ENCODE assay signal across 8 cellular contexts in the genomic region with DNA sequence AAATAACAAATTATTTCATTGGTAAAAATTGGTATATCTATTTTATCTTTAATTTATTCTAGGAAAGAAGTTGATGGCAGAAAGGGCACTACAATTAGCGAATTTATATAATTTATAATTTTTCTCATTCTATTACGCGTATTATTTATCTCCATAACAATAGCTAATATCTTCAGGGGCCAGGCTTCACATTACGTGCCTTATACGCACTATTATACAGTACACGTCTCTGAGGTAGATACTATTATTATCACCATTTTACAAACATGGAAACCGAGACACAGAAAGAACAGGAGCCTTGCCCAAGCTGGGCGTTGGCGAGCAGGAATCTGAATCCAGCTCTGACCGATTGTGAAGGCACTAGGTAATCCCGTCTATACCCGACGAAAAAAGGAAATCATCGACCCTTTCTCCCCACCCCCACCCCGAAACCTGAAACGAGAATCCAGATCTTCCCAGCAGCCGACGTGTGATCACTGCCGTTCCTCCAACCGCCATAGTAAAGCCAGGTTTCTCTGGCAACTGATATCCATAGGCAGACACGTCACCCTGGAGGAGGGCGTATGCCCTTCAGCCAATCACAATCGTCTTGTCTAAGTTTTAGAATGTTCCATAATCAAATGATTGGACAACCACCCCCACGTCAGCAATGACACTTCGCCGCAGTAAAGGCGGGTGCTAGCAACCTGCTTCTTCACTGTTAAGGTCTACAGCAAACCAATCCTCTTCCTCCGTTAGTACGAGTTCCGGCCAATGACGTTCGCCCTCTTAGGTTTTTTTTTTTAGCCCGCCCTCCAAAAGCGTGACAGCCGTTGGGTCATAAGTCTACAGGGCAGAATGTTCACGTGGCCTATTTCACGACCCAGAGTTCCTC. TPM values are rescaled to one million over a fixed set of nuclear protein-coding genes. Genes with fewer than 3 reads are reported as not detected.
DNase-seq lines count a peak whose midpoint lies in the region; ATAC-seq and TF ChIP-seq lines count a peak whose summit lies in the region.

A gene with protein sequence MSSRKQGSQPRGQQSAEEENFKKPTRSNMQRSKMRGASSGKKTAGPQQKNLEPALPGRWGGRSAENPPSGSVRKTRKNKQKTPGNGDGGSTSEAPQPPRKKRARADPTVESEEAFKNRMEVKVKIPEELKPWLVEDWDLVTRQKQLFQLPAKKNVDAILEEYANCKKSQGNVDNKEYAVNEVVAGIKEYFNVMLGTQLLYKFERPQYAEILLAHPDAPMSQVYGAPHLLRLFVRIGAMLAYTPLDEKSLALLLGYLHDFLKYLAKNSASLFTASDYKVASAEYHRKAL (minus strand): TSS at position 501 of the 874 bp plus-strand sequence. CDS start 9,672 bp downstream, outside the sequence.

- DNase-seq in AG08395 (ENCODE audit: low spot score) (peak; percentile 82), NCI-H226 (peak; percentile 93), WTC11 (ENCODE audit: low spot score) (peak; percentile 84), inferior parietal cortex (ENCODE audit: extremely low spot score) (peak; percentile 93)
- peak; percentile 93 for DNase-seq in central memory CD4-positive, alpha-beta T cell
- peak; percentile 65 for DNase-seq in stimulated activated CD4-positive, alpha-beta T cell treated with anti-CD3 and anti-CD28 coated beads, Interleukin-12 subunit alpha, Interleukin-12 subunit beta, amount 100 ng/mL, for 4 hours

- peaks cover 28% of the 10 kb centered on the region for H3K36me3 Mint-ChIP-seq in WTC11

- 0 out of 2 replicates have a peak, but pooled peaks cover 4% of the 10 kb centered on the region for H3K4me1 Mint-ChIP-seq in WTC11

- no peak within 1 kb of the TSS for H3K4me3 Mint-ChIP-seq in WTC11

- H3K9me3 Mint-ChIP-seq in WTC11, result no peaks in the 10 kb centered on the region

- TF ChIP-seq CTCF in WTC11 (IDR thresholded peaks at IDR 0.05), result no peak

- ATAC-seq in GM18909 (IDR thresholded peaks at IDR 0.05; ENCODE audit: poor library complexity, unreplicated experiment) (peak; percentile 94), HG03175 (IDR thresholded peaks at IDR 0.05; ENCODE audit: unreplicated experiment) (peak; percentile 91), WTC11 (peak; percentile 94)

- POLR2A ChIA-PET in WTC11 (lab: Charles Lee), result interaction anchor here (0.9 to 1.3 kb wide), 3 partner anchors 12 to 232 kb away, joined by 3 to 5 read pairs (median 3); no protein-coding TSS in a partner anchor

- no peaks in the 10 kb centered on the region for H3K27me3 Mint-ChIP-seq in WTC11 (ENCODE audit: low read depth)

- H3K27ac Mint-ChIP-seq in WTC11, result peak within 1 kb of the TSS; percentile 97

- CTCF ChIA-PET in WTC11 (lab: Charles Lee), result interaction anchor here (0.6 to 1.1 kb wide), 3 partner anchors 56 to 153 kb away, joined by 4 to 9 read pairs (median 4); no protein-coding TSS in a partner anchor

TF ChIP-seq in WTC11, 78 proteins besides CTCF, POLR2A, EP300 and RAD21:
- TF ChIP-seq ZNF232 (CRISPR knock-in tag; IDR thresholded peaks at IDR 0.05) (0 out of 2 replicates have a peak, but pooled peaks have one; percentile 36), SMAD4 (CRISPR knock-in tag; IDR thresholded peaks at IDR 0.05) (no peak), FOXJ3 (CRISPR knock-in tag; IDR thresholded peaks at IDR 0.05; ENCODE audit: borderline replicate concordance) (no peak), CREM (CRISPR knock-in tag; IDR thresholded peaks at IDR 0.05) (peak; percentile 77), TEAD4 (CRISPR knock-in tag; IDR thresholded peaks at IDR 0.05) (no peak), NFYB (CRISPR knock-in tag; conservative IDR thresholded peaks at IDR 0.05; ENCODE audit: low read depth) (peak; percentile 91)
- TF ChIP-seq, protein P1, sequence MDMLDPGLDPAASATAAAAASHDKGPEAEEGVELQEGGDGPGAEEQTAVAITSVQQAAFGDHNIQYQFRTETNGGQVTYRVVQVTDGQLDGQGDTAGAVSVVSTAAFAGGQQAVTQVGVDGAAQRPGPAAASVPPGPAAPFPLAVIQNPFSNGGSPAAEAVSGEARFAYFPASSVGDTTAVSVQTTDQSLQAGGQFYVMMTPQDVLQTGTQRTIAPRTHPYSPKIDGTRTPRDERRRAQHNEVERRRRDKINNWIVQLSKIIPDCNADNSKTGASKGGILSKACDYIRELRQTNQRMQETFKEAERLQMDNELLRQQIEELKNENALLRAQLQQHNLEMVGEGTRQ (CRISPR knock-in tag; IDR thresholded peaks at IDR 0.05), result peak; percentile 68
- TF ChIP-seq, protein P2, sequence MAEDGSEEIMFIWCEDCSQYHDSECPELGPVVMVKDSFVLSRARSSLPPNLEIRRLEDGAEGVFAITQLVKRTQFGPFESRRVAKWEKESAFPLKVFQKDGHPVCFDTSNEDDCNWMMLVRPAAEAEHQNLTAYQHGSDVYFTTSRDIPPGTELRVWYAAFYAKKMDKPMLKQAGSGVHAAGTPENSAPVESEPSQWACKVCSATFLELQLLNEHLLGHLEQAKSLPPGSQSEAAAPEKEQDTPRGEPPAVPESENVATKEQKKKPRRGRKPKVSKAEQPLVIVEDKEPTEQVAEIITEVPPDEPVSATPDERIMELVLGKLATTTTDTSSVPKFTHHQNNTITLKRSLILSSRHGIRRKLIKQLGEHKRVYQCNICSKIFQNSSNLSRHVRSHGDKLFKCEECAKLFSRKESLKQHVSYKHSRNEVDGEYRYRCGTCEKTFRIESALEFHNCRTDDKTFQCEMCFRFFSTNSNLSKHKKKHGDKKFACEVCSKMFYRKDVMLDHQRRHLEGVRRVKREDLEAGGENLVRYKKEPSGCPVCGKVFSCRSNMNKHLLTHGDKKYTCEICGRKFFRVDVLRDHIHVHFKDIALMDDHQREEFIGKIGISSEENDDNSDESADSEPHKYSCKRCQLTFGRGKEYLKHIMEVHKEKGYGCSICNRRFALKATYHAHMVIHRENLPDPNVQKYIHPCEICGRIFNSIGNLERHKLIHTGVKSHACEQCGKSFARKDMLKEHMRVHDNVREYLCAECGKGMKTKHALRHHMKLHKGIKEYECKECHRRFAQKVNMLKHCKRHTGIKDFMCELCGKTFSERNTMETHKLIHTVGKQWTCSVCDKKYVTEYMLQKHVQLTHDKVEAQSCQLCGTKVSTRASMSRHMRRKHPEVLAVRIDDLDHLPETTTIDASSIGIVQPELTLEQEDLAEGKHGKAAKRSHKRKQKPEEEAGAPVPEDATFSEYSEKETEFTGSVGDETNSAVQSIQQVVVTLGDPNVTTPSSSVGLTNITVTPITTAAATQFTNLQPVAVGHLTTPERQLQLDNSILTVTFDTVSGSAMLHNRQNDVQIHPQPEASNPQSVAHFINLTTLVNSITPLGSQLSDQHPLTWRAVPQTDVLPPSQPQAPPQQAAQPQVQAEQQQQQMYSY (CRISPR knock-in tag; IDR thresholded peaks at IDR 0.05), result peak; percentile 91
- TF ChIP-seq, protein P3, sequence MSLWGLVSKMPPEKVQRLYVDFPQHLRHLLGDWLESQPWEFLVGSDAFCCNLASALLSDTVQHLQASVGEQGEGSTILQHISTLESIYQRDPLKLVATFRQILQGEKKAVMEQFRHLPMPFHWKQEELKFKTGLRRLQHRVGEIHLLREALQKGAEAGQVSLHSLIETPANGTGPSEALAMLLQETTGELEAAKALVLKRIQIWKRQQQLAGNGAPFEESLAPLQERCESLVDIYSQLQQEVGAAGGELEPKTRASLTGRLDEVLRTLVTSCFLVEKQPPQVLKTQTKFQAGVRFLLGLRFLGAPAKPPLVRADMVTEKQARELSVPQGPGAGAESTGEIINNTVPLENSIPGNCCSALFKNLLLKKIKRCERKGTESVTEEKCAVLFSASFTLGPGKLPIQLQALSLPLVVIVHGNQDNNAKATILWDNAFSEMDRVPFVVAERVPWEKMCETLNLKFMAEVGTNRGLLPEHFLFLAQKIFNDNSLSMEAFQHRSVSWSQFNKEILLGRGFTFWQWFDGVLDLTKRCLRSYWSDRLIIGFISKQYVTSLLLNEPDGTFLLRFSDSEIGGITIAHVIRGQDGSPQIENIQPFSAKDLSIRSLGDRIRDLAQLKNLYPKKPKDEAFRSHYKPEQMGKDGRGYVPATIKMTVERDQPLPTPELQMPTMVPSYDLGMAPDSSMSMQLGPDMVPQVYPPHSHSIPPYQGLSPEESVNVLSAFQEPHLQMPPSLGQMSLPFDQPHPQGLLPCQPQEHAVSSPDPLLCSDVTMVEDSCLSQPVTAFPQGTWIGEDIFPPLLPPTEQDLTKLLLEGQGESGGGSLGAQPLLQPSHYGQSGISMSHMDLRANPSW (CRISPR knock-in tag; conservative IDR thresholded peaks at IDR 0.05; ENCODE audit: low read depth), result no peak
- TF ChIP-seq, protein P4, sequence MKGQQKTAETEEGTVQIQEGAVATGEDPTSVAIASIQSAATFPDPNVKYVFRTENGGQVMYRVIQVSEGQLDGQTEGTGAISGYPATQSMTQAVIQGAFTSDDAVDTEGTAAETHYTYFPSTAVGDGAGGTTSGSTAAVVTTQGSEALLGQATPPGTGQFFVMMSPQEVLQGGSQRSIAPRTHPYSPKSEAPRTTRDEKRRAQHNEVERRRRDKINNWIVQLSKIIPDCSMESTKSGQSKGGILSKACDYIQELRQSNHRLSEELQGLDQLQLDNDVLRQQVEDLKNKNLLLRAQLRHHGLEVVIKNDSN (CRISPR knock-in tag; IDR thresholded peaks at IDR 0.05), result peak; percentile 70

RNA-seq across cellular contexts. Expression of the gene that starts here (rescaled TPM):
- 325 to 355 TPM (median 329 TPM) in 3 replicates for total RNA-seq in WTC11 (2021)

Comparison
In these comparisons a context has a peak if more than half of its experiments do, and no peak if none do; other contexts are left out.
1. Peak in every context shown above with its lines: DNase-seq and ATAC-seq.